In the genomic region with DNA sequence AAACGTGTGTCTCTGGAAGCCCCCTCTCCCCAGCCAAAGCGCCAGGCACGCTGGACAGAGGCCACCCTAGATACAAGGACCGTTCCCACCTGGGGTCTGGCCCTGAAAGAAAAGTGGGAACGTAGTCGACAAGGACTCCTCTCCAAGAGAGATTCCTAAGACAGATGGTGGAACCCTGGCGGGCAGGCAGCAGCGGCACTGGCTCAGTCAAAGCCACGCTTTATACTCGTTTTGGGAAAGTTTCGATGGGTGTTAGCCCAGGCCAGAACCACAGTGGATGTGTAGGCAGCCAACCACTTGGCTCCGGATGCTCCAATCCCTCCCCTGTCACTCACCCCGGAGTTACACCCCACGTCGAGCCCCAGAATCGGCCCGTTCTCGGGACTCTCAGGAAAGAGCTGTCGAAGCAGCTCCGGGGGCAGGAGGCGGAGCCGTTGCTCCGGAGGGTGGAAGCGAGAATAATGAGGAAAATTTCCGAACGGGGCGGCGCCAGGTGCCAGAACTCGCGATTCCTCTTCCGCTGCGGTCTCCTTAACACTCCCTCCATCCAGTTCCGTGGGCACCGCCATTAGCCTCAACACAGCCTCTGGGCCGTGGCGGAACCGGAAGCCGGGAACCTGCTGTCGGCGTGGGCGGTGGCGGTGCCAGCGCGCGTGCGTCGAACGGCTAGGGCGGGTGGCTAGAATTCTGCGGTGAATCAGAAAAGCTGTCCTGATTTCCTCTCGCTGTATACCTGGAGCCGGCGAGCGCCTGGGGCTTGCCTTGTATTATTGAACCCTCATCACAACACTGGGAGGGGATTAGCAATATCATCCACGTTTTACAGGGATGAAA, we compare ENCODE assay signal across 8 cellular contexts. TPM values are rescaled to one million over a fixed set of nuclear protein-coding genes. Genes with fewer than 3 reads are reported as not detected.
DNase-seq lines count a peak whose midpoint lies in the region; ATAC-seq and TF ChIP-seq lines count a peak whose summit lies in the region.

A gene with protein sequence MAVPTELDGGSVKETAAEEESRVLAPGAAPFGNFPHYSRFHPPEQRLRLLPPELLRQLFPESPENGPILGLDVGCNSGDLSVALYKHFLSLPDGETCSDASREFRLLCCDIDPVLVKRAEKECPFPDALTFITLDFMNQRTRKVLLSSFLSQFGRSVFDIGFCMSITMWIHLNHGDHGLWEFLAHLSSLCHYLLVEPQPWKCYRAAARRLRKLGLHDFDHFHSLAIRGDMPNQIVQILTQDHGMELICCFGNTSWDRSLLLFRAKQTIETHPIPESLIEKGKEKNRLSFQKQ (minus strand): TSS at position 588 of the 834 bp plus-strand sequence. CDS start 19 bp downstream, at position 569.

- TF ChIP-seq CTCF in AG04449 (IDR thresholded peaks at IDR 0.05; ENCODE audit: insufficient read depth, low read length, missing control alignments) (no peak), WTC11 (IDR thresholded peaks at IDR 0.05) (no peak), cardiac fibroblast (IDR thresholded peaks at IDR 0.05; ENCODE audit: low read depth, low read length) (no peak)

- peak within 1 kb of the TSS; percentile 98 for H3K27ac Mint-ChIP-seq in WTC11

- ATAC-seq in GM18909 (IDR thresholded peaks at IDR 0.05; ENCODE audit: poor library complexity, unreplicated experiment): peak; percentile 88
- ATAC-seq in HG03159 (IDR thresholded peaks at IDR 0.05; ENCODE audit: unreplicated experiment): peak; percentile 88
- ATAC-seq in WTC11: peak; percentile 82

- peak within 1 kb of the TSS; percentile 86 for H3K4me3 ChIP-seq in AG04449 (ENCODE audit: low read depth, low read length)
- H3K4me3 ChIP-seq in cardiac fibroblast (replicated peaks in 1 of 2; ENCODE audit: low read depth in 2 of 2, low read length in 2 of 2): peak within 1 kb of the TSS; percentile 67

- peaks cover 4% of the 10 kb centered on the region for H3K9me3 Mint-ChIP-seq in WTC11

- peaks cover 23% of the 10 kb centered on the region for H3K27me3 Mint-ChIP-seq in WTC11 (ENCODE audit: low read depth)

- peak within 1 kb of the TSS; percentile 92 for H3K4me3 Mint-ChIP-seq in WTC11

- POLR2A ChIA-PET in AG04449 (lab: Yijun Ruan, JAX): interaction anchor here (0.6 to 2.1 kb wide), 4 partner anchors 16 to 102 kb away, joined by 3 to 25 read pairs (median 3); a partner anchor contains a TSS
- POLR2A ChIA-PET in WTC11 (lab: Charles Lee): interaction anchor here (0.8 kb wide), 1 partner anchor 144 kb away, joined by 3 read pairs; no protein-coding TSS in a partner anchor

- H3K36me3 Mint-ChIP-seq in WTC11: no peaks in the 10 kb centered on the region

- peak; percentile 29 for DNase-seq in AG04449 (ENCODE audit: low read depth, low spot score)
- peak; percentile 92 for DNase-seq in NCI-H2227 (lab: John Stamatoyannopoulos, UW; ENCODE audit: unreplicated experiment)
- peak; percentile 79 for DNase-seq in WTC11 (ENCODE audit: low spot score)
- peak; percentile 94 for DNase-seq in cardiac fibroblast (ENCODE audit: low read depth in 2 of 2)
- DNase-seq in islet precursor cell: peak; percentile 98
- peak; percentile 94 for DNase-seq in stimulated activated CD4-positive, alpha-beta T cell treated with anti-CD3 and anti-CD28 coated beads, Interleukin-12 subunit alpha, Interleukin-12 subunit beta, amount 100 ng/mL, for 4 hours

- CTCF ChIA-PET in AG04449 (lab: Yijun Ruan, JAX) (interaction anchor here (0.6 to 8.6 kb wide), 7 partner anchors 14 to 124 kb away, joined by 3 to 78 read pairs (median 6); a partner anchor contains a TSS), WTC11 (lab: Charles Lee) (interaction anchor here (0.5 to 2.8 kb wide), 12 partner anchors 9 to 124 kb away, joined by 3 to 12 read pairs (median 4); a partner anchor contains a TSS)

- H3K4me1 Mint-ChIP-seq in WTC11: peaks cover 13% of the 10 kb centered on the region

TF ChIP-seq in WTC11, 78 proteins besides CTCF, POLR2A, EP300 and RAD21 (continues in another document):
- TF ChIP-seq, protein P1, sequence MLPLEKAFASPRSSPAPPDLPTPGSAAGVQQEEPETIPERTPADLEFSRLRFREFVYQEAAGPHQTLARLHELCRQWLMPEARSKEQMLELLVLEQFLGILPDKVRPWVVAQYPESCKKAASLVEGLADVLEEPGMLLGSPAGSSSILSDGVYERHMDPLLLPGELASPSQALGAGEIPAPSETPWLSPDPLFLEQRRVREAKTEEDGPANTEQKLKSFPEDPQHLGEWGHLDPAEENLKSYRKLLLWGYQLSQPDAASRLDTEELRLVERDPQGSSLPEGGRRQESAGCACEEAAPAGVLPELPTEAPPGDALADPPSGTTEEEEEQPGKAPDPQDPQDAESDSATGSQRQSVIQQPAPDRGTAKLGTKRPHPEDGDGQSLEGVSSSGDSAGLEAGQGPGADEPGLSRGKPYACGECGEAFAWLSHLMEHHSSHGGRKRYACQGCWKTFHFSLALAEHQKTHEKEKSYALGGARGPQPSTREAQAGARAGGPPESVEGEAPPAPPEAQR (CRISPR knock-in tag; IDR thresholded peaks at IDR 0.05): no peak
- TF ChIP-seq NFYB (CRISPR knock-in tag; conservative IDR thresholded peaks at IDR 0.05; ENCODE audit: low read depth) (no peak), SMAD4 (CRISPR knock-in tag; IDR thresholded peaks at IDR 0.05) (no peak), GABPB1 (CRISPR knock-in tag; IDR thresholded peaks at IDR 0.05) (peak; percentile 57; the same call in 1 of the 2 replicates), SP1 (CRISPR knock-in tag; conservative IDR thresholded peaks at IDR 0.05) (peak; percentile 77; the same call in 1 of the 2 replicates), KAT7 (CRISPR knock-in tag; IDR thresholded peaks at IDR 0.05; ENCODE audit: borderline replicate concordance) (no peak; the same call in 1 of the 2 replicates), RELA (CRISPR knock-in tag; IDR thresholded peaks at IDR 0.05; ENCODE audit: borderline replicate concordance) (no peak; the same call in 1 of the 2 replicates), GTF2I (CRISPR knock-in tag; conservative IDR thresholded peaks at IDR 0.05) (no peak), EMX1 (CRISPR knock-in tag; IDR thresholded peaks at IDR 0.05) (no peak), NFATC4 (CRISPR knock-in tag; IDR thresholded peaks at IDR 0.05) (no peak), CREM (CRISPR knock-in tag; IDR thresholded peaks at IDR 0.05) (no peak)
- TF ChIP-seq, protein P2, sequence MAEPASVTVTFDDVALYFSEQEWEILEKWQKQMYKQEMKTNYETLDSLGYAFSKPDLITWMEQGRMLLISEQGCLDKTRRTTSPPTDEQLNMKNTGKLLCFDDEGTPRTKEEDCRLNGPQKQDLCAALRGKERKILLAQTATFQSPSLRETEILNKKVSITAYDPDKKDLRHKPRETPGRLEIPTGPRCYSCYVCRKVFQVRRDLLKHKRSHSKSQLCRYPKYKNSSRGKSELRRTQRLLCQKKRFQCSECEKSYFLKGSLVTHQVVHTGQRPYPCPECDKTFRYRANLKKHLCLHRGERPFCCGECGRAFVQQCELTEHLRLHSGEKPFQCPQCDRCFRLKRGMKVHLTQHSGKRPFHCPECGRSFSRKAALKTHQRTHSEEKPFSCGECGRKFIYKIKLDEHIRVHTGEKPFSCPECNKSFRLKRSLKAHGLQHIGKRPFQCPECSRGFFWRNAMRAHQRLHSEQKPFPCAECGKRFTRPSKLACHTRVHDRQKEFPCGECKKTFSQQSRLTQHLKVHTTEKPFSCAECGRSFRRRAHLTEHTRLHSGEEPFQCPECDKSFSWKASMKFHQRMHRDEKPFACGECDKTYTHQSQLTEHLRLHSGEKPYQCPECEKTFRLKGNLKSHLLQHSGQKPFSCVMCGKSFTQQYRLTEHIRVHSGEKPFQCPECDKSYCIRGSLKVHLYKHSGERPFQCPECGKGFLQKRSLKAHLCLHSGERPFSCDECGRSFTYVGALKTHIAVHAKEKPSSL (CRISPR knock-in tag; conservative IDR thresholded peaks at IDR 0.05): no peak
- TF ChIP-seq, protein P3, sequence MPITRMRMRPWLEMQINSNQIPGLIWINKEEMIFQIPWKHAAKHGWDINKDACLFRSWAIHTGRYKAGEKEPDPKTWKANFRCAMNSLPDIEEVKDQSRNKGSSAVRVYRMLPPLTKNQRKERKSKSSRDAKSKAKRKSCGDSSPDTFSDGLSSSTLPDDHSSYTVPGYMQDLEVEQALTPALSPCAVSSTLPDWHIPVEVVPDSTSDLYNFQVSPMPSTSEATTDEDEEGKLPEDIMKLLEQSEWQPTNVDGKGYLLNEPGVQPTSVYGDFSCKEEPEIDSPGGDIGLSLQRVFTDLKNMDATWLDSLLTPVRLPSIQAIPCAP (CRISPR knock-in tag; IDR thresholded peaks at IDR 0.05): no peak
- TF ChIP-seq, protein P4, sequence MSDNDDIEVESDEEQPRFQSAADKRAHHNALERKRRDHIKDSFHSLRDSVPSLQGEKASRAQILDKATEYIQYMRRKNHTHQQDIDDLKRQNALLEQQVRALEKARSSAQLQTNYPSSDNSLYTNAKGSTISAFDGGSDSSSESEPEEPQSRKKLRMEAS (CRISPR knock-in tag; IDR thresholded peaks at IDR 0.05): peak; percentile 89
- TF ChIP-seq, protein P5, sequence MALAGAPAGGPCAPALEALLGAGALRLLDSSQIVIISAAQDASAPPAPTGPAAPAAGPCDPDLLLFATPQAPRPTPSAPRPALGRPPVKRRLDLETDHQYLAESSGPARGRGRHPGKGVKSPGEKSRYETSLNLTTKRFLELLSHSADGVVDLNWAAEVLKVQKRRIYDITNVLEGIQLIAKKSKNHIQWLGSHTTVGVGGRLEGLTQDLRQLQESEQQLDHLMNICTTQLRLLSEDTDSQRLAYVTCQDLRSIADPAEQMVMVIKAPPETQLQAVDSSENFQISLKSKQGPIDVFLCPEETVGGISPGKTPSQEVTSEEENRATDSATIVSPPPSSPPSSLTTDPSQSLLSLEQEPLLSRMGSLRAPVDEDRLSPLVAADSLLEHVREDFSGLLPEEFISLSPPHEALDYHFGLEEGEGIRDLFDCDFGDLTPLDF (CRISPR knock-in tag; IDR thresholded peaks at IDR 0.05): peak; percentile 48; the same call in 1 of the 2 replicates

RNA-seq across cellular contexts. Expression of the gene that starts here (rescaled TPM):
- total RNA-seq in WTC11 (2021): 1.6 to 3.2 TPM (median 2.4 TPM) in 3 replicates

Comparison
In these comparisons a context has a peak if more than half of its experiments do, and no peak if none do; other contexts are left out.
1. Peak in every context shown above with its lines: DNase-seq, ATAC-seq and H3K4me3 ChIP-seq.
2. DNase-seq: peak in every context shown above with its lines; median percentile 98 in islet precursor cell; 94 in cardiac fibroblast; 94 in stimulated activated CD4-positive, alpha-beta T cell treated with anti-CD3 and anti-CD28 coated beads, Interleukin-12 subunit alpha, Interleukin-12 subunit beta, amount 100 ng/mL, for 4 hours; 92 in NCI-H2227; 79 in WTC11; 29 in AG04449.